30 cellular contexts compared by ENCODE assay signal in genomic region chrX:31860686-31861085, GRCh38.
"Had no signal": no experiment of that assay in that cellular context is flagged by ENCODE, and none has a peak within 500 bp of the region (broad histone marks: within the 10 kb centered on the region; RNA-seq: fewer than 3 reads in every experiment).

No MANE protein-coding gene starts in this region.

- H3K27ac ChIP-seq: adrenal gland, breast epithelium, cardiac muscle cell, colonic mucosa had no signal

- H3K4me1 Mint-ChIP-seq: activated CD4-positive, alpha-beta T cell treated with anti-CD3 and anti-CD28 coated beads for 36 hours; activated CD4-positive, alpha-beta T cell treated with anti-CD3 and anti-CD28 coated beads, Interleukin-2, amount 10 ng/mL, durations not matched to agents 24 days and 14 days; activated CD8-positive, alpha-beta memory T cell treated with anti-CD3 and anti-CD28 coated beads, Interleukin-2, amount 10 ng/mL, durations not matched to agents 7 days and 5 days; activated naive CD4-positive, alpha-beta T cell treated with anti-CD3 and anti-CD28 coated beads, Interleukin-2, amount 50 U/mL, for 24 hours; activated naive CD8-positive, alpha-beta T cell treated with anti-CD3 and anti-CD28 coated beads for 36 hours; activated naive CD8-positive, alpha-beta T cell treated with anti-CD3 and anti-CD28 coated beads, Interleukin-2, amount 50 U/mL, for 24 hours had no signal

- H3K36me3 ChIP-seq: adrenal gland, breast epithelium, cardiac muscle cell, colonic mucosa had no signal

- H3K27me3 ChIP-seq: adrenal gland, breast epithelium, cardiac muscle cell, colonic mucosa had no signal

- H3K4me3 ChIP-seq: adrenal gland, breast epithelium, cardiac muscle cell, colonic mucosa had no signal

- H3K27ac Mint-ChIP-seq: activated CD4-positive, alpha-beta memory T cell treated with anti-CD3 and anti-CD28 coated beads for 36 hours; activated CD4-positive, alpha-beta T cell treated with anti-CD3 and anti-CD28 coated beads for 36 hours; activated CD4-positive, alpha-beta T cell treated with anti-CD3 and anti-CD28 coated beads, Interleukin-2, amount 10 ng/mL, durations not matched to agents 24 days and 14 days; activated CD8-positive, alpha-beta memory T cell treated with anti-CD3 and anti-CD28 coated beads, Interleukin-2, amount 10 ng/mL, durations not matched to agents 7 days and 5 days; activated CD8-positive, alpha-beta T cell treated with anti-CD3 and anti-CD28 coated beads, Interleukin-2, amount 10 ng/mL, durations not matched to agents 7 days and 5 days; activated naive CD4-positive, alpha-beta T cell treated with anti-CD3 and anti-CD28 coated beads for 36 hours; activated naive CD4-positive, alpha-beta T cell treated with anti-CD3 and anti-CD28 coated beads, Interleukin-2, amount 50 U/mL, for 24 hours; activated naive CD8-positive, alpha-beta T cell treated with anti-CD3 and anti-CD28 coated beads for 36 hours; activated naive CD8-positive, alpha-beta T cell treated with anti-CD3 and anti-CD28 coated beads, Interleukin-2, amount 50 U/mL, for 24 hours; activated T-helper 1 cell treated with anti-CD3 and anti-CD28 coated beads, Interleukin-12 subunit alpha, Interleukin-12 subunit beta, Interleukin-2, Interleukin-4 antibody, amounts not matched to agents 30 ng/mL and 10 ng/mL and 1 ng/mL, durations not matched to agents 14 hours and 24 hours and 36 hours; activated T-helper 2 cell treated with anti-CD3 and anti-CD28 coated beads, Interferon-gamma antibody, Interleukin-2, Interleukin-4, amounts not matched to agents 10 μg/mL and 5 μg/mL and 100 μg/mL, durations not matched to agents 14 hours and 24 hours and 36 hours; brain had no signal

- H3K4me1 ChIP-seq: adrenal gland, breast epithelium, colonic mucosa had no signal

- DNase-seq: activated CD4-positive, alpha-beta memory T cell treated with anti-CD3 and anti-CD28 coated beads for 36 hours; activated CD4-positive, alpha-beta T cell treated with anti-CD3 and anti-CD28 coated beads for 36 hours; activated CD4-positive, alpha-beta T cell treated with anti-CD3 and anti-CD28 coated beads, Interleukin-2, amount 10 ng/mL, durations not matched to agents 24 days and 14 days; activated CD4-positive, CD25-positive, alpha-beta regulatory T cell; activated CD4-positive, CD25-positive, alpha-beta regulatory T cell treated with anti-CD3 and anti-CD28 coated beads, Interleukin-2, amount 50 U/mL, for 72 hours; activated CD8-positive, alpha-beta memory T cell treated with anti-CD3 and anti-CD28 coated beads, Interleukin-2, amount 10 ng/mL, durations not matched to agents 7 days and 5 days; activated CD8-positive, alpha-beta memory T cell treated with anti-CD3 and anti-CD28 coated beads, Interleukin-2, amount 50 U/mL, for 4 hours; activated CD8-positive, alpha-beta T cell treated with anti-CD3 and anti-CD28 coated beads, Interleukin-2, amount 10 ng/mL, durations not matched to agents 7 days and 5 days; activated effector memory CD4-positive, alpha-beta T cell treated with anti-CD3 and anti-CD28 coated beads, Interleukin-2, amount 50 U/mL, for 16 hours; activated naive CD4-positive, alpha-beta T cell treated with anti-CD3 and anti-CD28 coated beads for 36 hours; activated naive CD8-positive, alpha-beta T cell treated with anti-CD3 and anti-CD28 coated beads for 36 hours; activated naive CD8-positive, alpha-beta T cell treated with anti-CD3 and anti-CD28 coated beads, Interleukin-2, amount 50 U/mL, for 24 hours; activated T-cell treated with anti-CD3 and anti-CD28 coated beads, Interleukin-2, amount 50 U/mL, for 1 hour; activated T-cell treated with anti-CD3 and anti-CD28 coated beads, Interleukin-2, amount 50 U/mL, for 48 hours; adrenal gland; amygdala; aorta; central memory CD4-positive, alpha-beta T cell; cerebellar nuclear complex; colonic mucosa; effector CD8-positive, alpha-beta T cell; foreskin fibroblast; T-helper 2 cell had no signal

- H3K9me3 ChIP-seq: adrenal gland, breast epithelium, colonic mucosa had no signal

- H3K4me3 Mint-ChIP-seq: activated CD4-positive, alpha-beta memory T cell treated with anti-CD3 and anti-CD28 coated beads for 36 hours; activated CD4-positive, alpha-beta T cell treated with anti-CD3 and anti-CD28 coated beads for 36 hours; activated CD4-positive, alpha-beta T cell treated with anti-CD3 and anti-CD28 coated beads, Interleukin-2, amount 10 ng/mL, durations not matched to agents 24 days and 14 days; activated CD8-positive, alpha-beta memory T cell treated with anti-CD3 and anti-CD28 coated beads, Interleukin-2, amount 10 ng/mL, durations not matched to agents 7 days and 5 days; activated CD8-positive, alpha-beta T cell treated with anti-CD3 and anti-CD28 coated beads, Interleukin-2, amount 10 ng/mL, durations not matched to agents 7 days and 5 days; activated naive CD4-positive, alpha-beta T cell treated with anti-CD3 and anti-CD28 coated beads for 36 hours; activated naive CD4-positive, alpha-beta T cell treated with anti-CD3 and anti-CD28 coated beads, Interleukin-2, amount 50 U/mL, for 24 hours; activated naive CD8-positive, alpha-beta T cell treated with anti-CD3 and anti-CD28 coated beads for 36 hours; activated naive CD8-positive, alpha-beta T cell treated with anti-CD3 and anti-CD28 coated beads, Interleukin-2, amount 50 U/mL, for 24 hours; activated T-helper 1 cell treated with anti-CD3 and anti-CD28 coated beads, Interleukin-12 subunit alpha, Interleukin-12 subunit beta, Interleukin-2, Interleukin-4 antibody, amounts not matched to agents 30 ng/mL and 10 ng/mL and 1 ng/mL, durations not matched to agents 14 hours and 24 hours and 36 hours; brain had no signal

- ATAC-seq: activated CD4-positive, alpha-beta T cell treated with anti-CD3 and anti-CD28 coated beads for 36 hours; activated CD8-positive, alpha-beta memory T cell treated with anti-CD3 and anti-CD28 coated beads, Interleukin-2, amount 10 ng/mL, durations not matched to agents 7 days and 5 days; activated CD8-positive, alpha-beta T cell treated with anti-CD3 and anti-CD28 coated beads, Interleukin-2, amount 10 ng/mL, durations not matched to agents 7 days and 5 days; activated naive CD8-positive, alpha-beta T cell treated with anti-CD3 and anti-CD28 coated beads, Interleukin-2, amount 50 U/mL, for 24 hours; esophagus mucosa had no signal

- H3K9me3 Mint-ChIP-seq: activated CD4-positive, alpha-beta memory T cell treated with anti-CD3 and anti-CD28 coated beads for 36 hours; activated CD4-positive, alpha-beta T cell treated with anti-CD3 and anti-CD28 coated beads, Interleukin-2, amount 10 ng/mL, durations not matched to agents 24 days and 14 days; activated naive CD4-positive, alpha-beta T cell treated with anti-CD3 and anti-CD28 coated beads for 36 hours; activated naive CD4-positive, alpha-beta T cell treated with anti-CD3 and anti-CD28 coated beads, Interleukin-2, amount 50 U/mL, for 24 hours; activated naive CD8-positive, alpha-beta T cell treated with anti-CD3 and anti-CD28 coated beads for 36 hours; activated naive CD8-positive, alpha-beta T cell treated with anti-CD3 and anti-CD28 coated beads, Interleukin-2, amount 50 U/mL, for 24 hours; activated T-helper 1 cell treated with anti-CD3 and anti-CD28 coated beads, Interleukin-12 subunit alpha, Interleukin-12 subunit beta, Interleukin-2, Interleukin-4 antibody, amounts not matched to agents 30 ng/mL and 10 ng/mL and 1 ng/mL, durations not matched to agents 14 hours and 24 hours and 36 hours; activated T-helper 2 cell treated with anti-CD3 and anti-CD28 coated beads, Interferon-gamma antibody, Interleukin-2, Interleukin-4, amounts not matched to agents 10 μg/mL and 5 μg/mL and 100 μg/mL, durations not matched to agents 14 hours and 24 hours and 36 hours had no signal

- H3K27me3 Mint-ChIP-seq: activated CD4-positive, alpha-beta memory T cell treated with anti-CD3 and anti-CD28 coated beads for 36 hours; activated CD4-positive, alpha-beta T cell treated with anti-CD3 and anti-CD28 coated beads for 36 hours; activated CD4-positive, alpha-beta T cell treated with anti-CD3 and anti-CD28 coated beads, Interleukin-2, amount 10 ng/mL, durations not matched to agents 24 days and 14 days; activated CD8-positive, alpha-beta memory T cell treated with anti-CD3 and anti-CD28 coated beads, Interleukin-2, amount 10 ng/mL, durations not matched to agents 7 days and 5 days; activated naive CD4-positive, alpha-beta T cell treated with anti-CD3 and anti-CD28 coated beads, Interleukin-2, amount 50 U/mL, for 24 hours; activated naive CD8-positive, alpha-beta T cell treated with anti-CD3 and anti-CD28 coated beads for 36 hours; activated naive CD8-positive, alpha-beta T cell treated with anti-CD3 and anti-CD28 coated beads, Interleukin-2, amount 50 U/mL, for 24 hours; brain had no signal

- H3K36me3 Mint-ChIP-seq: activated CD4-positive, alpha-beta memory T cell treated with anti-CD3 and anti-CD28 coated beads for 36 hours; activated CD8-positive, alpha-beta memory T cell treated with anti-CD3 and anti-CD28 coated beads, Interleukin-2, amount 10 ng/mL, durations not matched to agents 7 days and 5 days; activated naive CD4-positive, alpha-beta T cell treated with anti-CD3 and anti-CD28 coated beads, Interleukin-2, amount 50 U/mL, for 24 hours; activated naive CD8-positive, alpha-beta T cell treated with anti-CD3 and anti-CD28 coated beads for 36 hours; brain had no signal
